ENCODE assay signal across 8 cellular contexts in genomic region chr4:108512615-108513505, GRCh38.
DNase-seq lines count a peak whose midpoint lies in the region; ATAC-seq and TF ChIP-seq lines count a peak whose summit lies in the region.

No MANE protein-coding gene starts in this region.

- no peak for TF ChIP-seq EP300 in tibial nerve (IDR thresholded peaks at IDR 0.05)

- in situ Hi-C loops in HAP-1 (cut with MboI; ENCODE audit: low sequenced_read_pairs) = no loop called here

- peak in 4 of 5 experiments; percentile 9 to 52 (median 48) for TF ChIP-seq CTCF in tibial nerve (IDR thresholded peaks at IDR 0.05)

- H3K9me3 ChIP-seq in HAP-1 = no peaks in the 10 kb centered on the region
- H3K9me3 ChIP-seq in tibial nerve = peaks cover 0 to 1% (median 0%) of the 10 kb centered on the region in 4 donors

- no peak overlapping the region for H3K27ac ChIP-seq in tibial nerve

- H3K36me3 ChIP-seq in HAP-1 (replicated peaks) = no peaks in the 10 kb centered on the region
- no peaks in the 10 kb centered on the region for H3K36me3 ChIP-seq in tibial nerve

- H3K4me1 ChIP-seq in HAP-1 (peaks cover 4% of the 10 kb centered on the region; the same call in 1 of the 2 replicates), tibial nerve (peaks cover 0 to 17% (median 0%) of the 10 kb centered on the region in 4 donors)

- H3K27me3 ChIP-seq in HAP-1 (ENCODE audit: low read depth) (peaks cover 17% of the 10 kb centered on the region), tibial nerve (no peaks in the 10 kb centered on the region)

- no peak for TF ChIP-seq POLR2A in tibial nerve (IDR thresholded peaks at IDR 0.05)

- ATAC-seq in SK-N-SH treated with all-trans-retinoic acid at 6 μM for 48 hours (peak; percentile 64; the same call in 2 of the 3 replicates), HG02610 (IDR thresholded peaks at IDR 0.05; ENCODE audit: unreplicated experiment) (no peak)

- DNase-seq in AG08396 (ENCODE audit: low spot score) = peak; percentile 33
- peak; percentile 60 to 69 for DNase-seq in HAP-1 (ENCODE audit: low spot score in 2 of 2)
- peak; percentile 1 for DNase-seq in cerebellar cortex (ENCODE audit: low spot score)
- DNase-seq in medulla oblongata (ENCODE audit: extremely low spot score) = peak; percentile 51
- DNase-seq in tibial nerve (ENCODE audit: low spot score in 2 of 2) = peak in 1 of 2 donors; percentile 31
- DNase-seq in NAMALWA (ENCODE audit: low spot score) = no peak

- WGBS in tibial nerve, 2 donors = 7 to 9% methylated on average over 17 of the region's 17 CpGs

- H3K4me3 ChIP-seq in HAP-1 (no peak overlapping the region), tibial nerve (no peak overlapping the region)

TF ChIP-seq in SK-N-SH treated with all-trans-retinoic acid at 6 μM for 48 hours, 23 proteins besides CTCF, POLR2A, EP300 and RAD21:
- TF ChIP-seq CSDC2 (CRISPR knock-in tag; IDR thresholded peaks at IDR 0.05) (no peak), POU6F1 (CRISPR knock-in tag; IDR thresholded peaks at IDR 0.05; ENCODE audit: borderline replicate concordance, low read depth) (no peak), RARB (CRISPR knock-in tag; IDR thresholded peaks at IDR 0.05) (no peak), ESRRG (CRISPR knock-in tag; IDR thresholded peaks at IDR 0.05) (no peak), OSR1 (CRISPR knock-in tag; IDR thresholded peaks at IDR 0.05) (no peak), PPARA (CRISPR knock-in tag; IDR thresholded peaks at IDR 0.05; ENCODE audit: borderline replicate concordance) (no peak), ZNF70 (CRISPR knock-in tag; IDR thresholded peaks at IDR 0.05) (no peak), ZC3H10 (CRISPR knock-in tag; IDR thresholded peaks at IDR 0.05) (no peak), GLIS3 (CRISPR knock-in tag; IDR thresholded peaks at IDR 0.05) (no peak), ZNF565 (CRISPR knock-in tag; conservative IDR thresholded peaks at IDR 0.05; ENCODE audit: low read depth) (no peak)
